1 cellular context compared by ENCODE assay signal in genomic region chr2:208255557-208256106, GRCh38.
TF ChIP-seq lines count a peak whose summit lies in the region.

No MANE protein-coding gene starts in this region.

TF ChIP-seq in H1, 55 proteins besides CTCF, POLR2A, EP300 and RAD21:
- TF ChIP-seq ASH2L (IDR thresholded peaks at IDR 0.05; ENCODE audit: low read length) (peak; percentile 8), GTF2F1 (IDR thresholded peaks at IDR 0.05; ENCODE audit: borderline replicate concordance, low read depth, low read length) (no peak), CHD2 (IDR thresholded peaks at IDR 0.05; ENCODE audit: low read length) (no peak), FOSL1 (IDR thresholded peaks at IDR 0.05; ENCODE audit: insufficient read depth, low read depth, low read length) (no peak), TAF1 (IDR thresholded peaks at IDR 0.05; ENCODE audit: low read depth, low read length) (no peak), CBX5 (IDR thresholded peaks at IDR 0.05; ENCODE audit: low read depth, low read length) (no peak)
